15 cellular contexts compared by ENCODE assay signal in genomic region chr19:16127776-16128371, GRCh38. TPM values are rescaled to one million over a fixed set of nuclear protein-coding genes. Genes with fewer than 3 reads are reported as not detected.
A peak's percentile ranks its signal among the peaks of the same experiment; 100 is the strongest.
DNase-seq lines count a peak whose midpoint lies in the region; ATAC-seq and TF ChIP-seq lines count a peak whose summit lies in the region.
"Had no signal": no experiment of that assay in that cellular context is flagged by ENCODE, and none has a peak within 500 bp of the region (broad histone marks: within the 10 kb centered on the region; RNA-seq: fewer than 3 reads in every experiment).

No MANE protein-coding gene starts in this region.

- H3K4me1 Mint-ChIP-seq in activated T-cell treated with anti-CD3 and anti-CD28 coated beads, Interleukin-2, amount 50 U/mL, for 24 hours (ENCODE audit: low read depth): peaks cover 2% of the 10 kb centered on the region
- H3K4me1 Mint-ChIP-seq: H9 had no signal

- 78% methylated on average over 9 of the region's 21 CpGs for WGBS in esophagus muscularis mucosa

- H3K27me3 Mint-ChIP-seq in activated T-cell treated with anti-CD3 and anti-CD28 coated beads, Interleukin-2, amount 50 U/mL, for 24 hours: no peaks in the 10 kb centered on the region
- H3K27me3 Mint-ChIP-seq: CD4-positive, alpha-beta T cell had no signal

- H3K36me3 ChIP-seq in esophagus muscularis mucosa: peaks cover 59 to 100% (median 97%) of the 10 kb centered on the region in 4 donors

- H3K4me3 Mint-ChIP-seq in activated T-cell treated with anti-CD3 and anti-CD28 coated beads, Interleukin-2, amount 50 U/mL, for 24 hours: no peak overlapping the region
- H3K4me3 Mint-ChIP-seq: CD4-positive, alpha-beta T cell had no signal

- H3K4me3 ChIP-seq in coronary artery (no peak overlapping the region), esophagus muscularis mucosa (no peak overlapping the region)

- ATAC-seq in esophagus mucosa: peak; percentile 66

- no peaks in the 10 kb centered on the region for H3K9me3 Mint-ChIP-seq in activated T-cell treated with anti-CD3 and anti-CD28 coated beads, Interleukin-2, amount 50 U/mL, for 24 hours
- H3K9me3 Mint-ChIP-seq: CD4-positive, alpha-beta T cell; H9 had no signal

- H3K4me1 ChIP-seq in esophagus muscularis mucosa: no peaks in the 10 kb centered on the region

- H3K27ac ChIP-seq in coronary artery (no peak overlapping the region), esophagus muscularis mucosa (replicated peaks in 1 of 4) (no peak overlapping the region)

- H3K27ac Mint-ChIP-seq in activated T-cell treated with anti-CD3 and anti-CD28 coated beads, Interleukin-2, amount 50 U/mL, for 24 hours: peak overlapping the region; percentile 55
- H3K27ac Mint-ChIP-seq: CD4-positive, alpha-beta T cell; H9 had no signal

- intact Hi-C loops in esophagus muscularis mucosa (cut with DNase I): no loop called here

- TF ChIP-seq CTCF in coronary artery (IDR thresholded peaks at IDR 0.05) (no peak), esophagus muscularis mucosa (IDR thresholded peaks at IDR 0.05) (no peak)

- H3K9me3 ChIP-seq in esophagus muscularis mucosa: no peaks in the 10 kb centered on the region

- H3K36me3 Mint-ChIP-seq in activated T-cell treated with anti-CD3 and anti-CD28 coated beads, Interleukin-2, amount 50 U/mL, for 24 hours (ENCODE audit: low read depth): peaks cover 98% of the 10 kb centered on the region

- DNase-seq in activated T-cell treated with anti-CD3 and anti-CD28 coated beads, Interleukin-2, amount 50 U/mL, for 24 hours: no peak
- DNase-seq in activated T-cell treated with anti-CD3 and anti-CD28 coated beads for 4 hours (no peak), MV-4-11 (lab: John Stamatoyannopoulos, UW) (peak; percentile 45), NCI-H2029 (lab: John Stamatoyannopoulos, UW) (no peak), coronary artery (ENCODE audit: low spot score) (no peak), esophagus muscularis mucosa (ENCODE audit: extremely low spot score) (no peak)
- DNase-seq: 8988T; AML-193; C1 segment of cervical spinal cord; CD4-positive, alpha-beta T cell; DMS79; GOT3; H9 had no signal

- TF ChIP-seq EP300 in esophagus muscularis mucosa (IDR thresholded peaks at IDR 0.05): no peak

- TF ChIP-seq POLR2A in esophagus muscularis mucosa (IDR thresholded peaks at IDR 0.05; ENCODE audit: low read depth): no peak

- H3K27me3 ChIP-seq in esophagus muscularis mucosa: no peaks in the 10 kb centered on the region

RNA-seq across cellular contexts. Expression of gene HSH2D, which starts 15.6 kb away (rescaled TPM):
- total RNA-seq in esophagus mucosa: 1.3 TPM
- under 1 TPM in 3 of 4 donors, not detected in 1; 0.52 to 0.83 (median 0.75) TPM for total RNA-seq in esophagus muscularis mucosa
- total RNA-seq: G401 had no signal

RNA-seq across cellular contexts. Expression of gene RAB8A, which starts 16.2 kb away (rescaled TPM):
- 57.9 TPM for total RNA-seq in esophagus mucosa
- total RNA-seq in esophagus muscularis mucosa: 10 to 100 TPM; 37.9 to 56.4 (median 42.9) TPM

RNA-seq across cellular contexts. Expression of gene CIB3, which starts 45.5 kb away (rescaled TPM):
- total RNA-seq in esophagus mucosa (not detected), esophagus muscularis mucosa (not detected)
- total RNA-seq: CD4-positive, alpha-beta T cell; G401; H9 had no signal

RNA-seq across cellular contexts. Expression of gene TPM4, which starts 51.6 kb away (rescaled TPM):
- total RNA-seq in esophagus mucosa (427 TPM), esophagus muscularis mucosa (100 to 1,000 TPM; 378 to 445 (median 414) TPM)

RNA-seq across cellular contexts. Expression of gene FAM32A, which starts 57.3 kb away (rescaled TPM):
- 40.4 TPM for total RNA-seq in esophagus mucosa
- total RNA-seq in esophagus muscularis mucosa: 100 to 1,000 TPM in 3 of 4 donors, 10 to 100 TPM in 1; 83.5 to 104 (median 103) TPM
